In genomic region chr5:97534166-97534565, GRCh38 we compare ENCODE assay signal across 8 cellular contexts.
A peak's percentile ranks its signal among the peaks of the same experiment; 100 is the strongest.
DNase-seq lines count a peak whose midpoint lies in the region; ATAC-seq and TF ChIP-seq lines count a peak whose summit lies in the region.

No MANE protein-coding gene starts in this region.

- H3K27ac Mint-ChIP-seq in endodermal cell, result no peak overlapping the region

- H3K4me1 Mint-ChIP-seq in endodermal cell, result peaks cover 12% of the 10 kb centered on the region

- peaks cover 11% of the 10 kb centered on the region for H3K27me3 Mint-ChIP-seq in endodermal cell (ENCODE audit: insufficient read depth)

- ATAC-seq in GM19372 (IDR thresholded peaks at IDR 0.05; ENCODE audit: low read depth, unreplicated experiment) (peak; percentile 81), HG03175 (IDR thresholded peaks at IDR 0.05; ENCODE audit: unreplicated experiment) (peak; percentile 67)

- H3K9ac ChIP-seq in endodermal cell (ENCODE audit: extremely low read depth, low read length, poor library complexity, severe bottlenecking), result no peak overlapping the region

- no peaks in the 10 kb centered on the region for H3K36me3 Mint-ChIP-seq in endodermal cell (ENCODE audit: low read depth)

- no peaks in the 10 kb centered on the region for H3K4me1 ChIP-seq in endodermal cell (ENCODE audit: control insufficient read depth, insufficient read depth, low read length)

- no peak overlapping the region for H3K4me3 ChIP-seq in endodermal cell (ENCODE audit: low read length)

- TF ChIP-seq CTCF in endodermal cell (conservative IDR thresholded peaks at IDR 0.05), result peak; percentile 87

- DNase-seq in Daoy (ENCODE audit: low read depth) (peak; percentile 11), OCI-M1 (lab: John Stamatoyannopoulos, UW) (peak; percentile 91), endodermal cell (peak; percentile 66), midbrain (lab: John Stamatoyannopoulos, UW) (peak; percentile 35)
- DNase-seq in stimulated activated CD4-positive, alpha-beta T cell treated with anti-CD3 and anti-CD28 coated beads, Interleukin-4, amount 100 ng/mL, for 1 hour, result no peak
- no peak for DNase-seq in activated naive CD4-positive, alpha-beta T cell treated with Interleukin-2 at 50 U/mL for 16 hours

- no peak overlapping the region for H3K4me3 Mint-ChIP-seq in endodermal cell

- H3K36me3 ChIP-seq in endodermal cell (ENCODE audit: control insufficient read depth, insufficient read depth, low read length), result no peaks in the 10 kb centered on the region

- H3K27ac ChIP-seq in endodermal cell (ENCODE audit: low read depth, low read length), result no peak overlapping the region

- H3K9me3 ChIP-seq in endodermal cell (ENCODE audit: control insufficient read depth, low read length), result no peaks in the 10 kb centered on the region

- H3K27me3 ChIP-seq in endodermal cell (ENCODE audit: control insufficient read depth, insufficient read depth, low read length, poor library complexity, severe bottlenecking), result peaks cover 13% of the 10 kb centered on the region

- H3K9me3 Mint-ChIP-seq in endodermal cell, result no peaks in the 10 kb centered on the region

Comparison
In these comparisons a context has a peak if more than half of its experiments do, and no peak if none do; other contexts are left out.
1. DNase-seq: peak in Daoy (single experiment), OCI-M1 (single experiment), endodermal cell (single experiment) and midbrain (single experiment); none in stimulated activated CD4-positive, alpha-beta T cell treated with anti-CD3 and anti-CD28 coated beads, Interleukin-4, amount 100 ng/mL, for 1 hour (single experiment) and activated naive CD4-positive, alpha-beta T cell treated with Interleukin-2 at 50 U/mL for 16 hours (single experiment).